In the genomic region with DNA sequence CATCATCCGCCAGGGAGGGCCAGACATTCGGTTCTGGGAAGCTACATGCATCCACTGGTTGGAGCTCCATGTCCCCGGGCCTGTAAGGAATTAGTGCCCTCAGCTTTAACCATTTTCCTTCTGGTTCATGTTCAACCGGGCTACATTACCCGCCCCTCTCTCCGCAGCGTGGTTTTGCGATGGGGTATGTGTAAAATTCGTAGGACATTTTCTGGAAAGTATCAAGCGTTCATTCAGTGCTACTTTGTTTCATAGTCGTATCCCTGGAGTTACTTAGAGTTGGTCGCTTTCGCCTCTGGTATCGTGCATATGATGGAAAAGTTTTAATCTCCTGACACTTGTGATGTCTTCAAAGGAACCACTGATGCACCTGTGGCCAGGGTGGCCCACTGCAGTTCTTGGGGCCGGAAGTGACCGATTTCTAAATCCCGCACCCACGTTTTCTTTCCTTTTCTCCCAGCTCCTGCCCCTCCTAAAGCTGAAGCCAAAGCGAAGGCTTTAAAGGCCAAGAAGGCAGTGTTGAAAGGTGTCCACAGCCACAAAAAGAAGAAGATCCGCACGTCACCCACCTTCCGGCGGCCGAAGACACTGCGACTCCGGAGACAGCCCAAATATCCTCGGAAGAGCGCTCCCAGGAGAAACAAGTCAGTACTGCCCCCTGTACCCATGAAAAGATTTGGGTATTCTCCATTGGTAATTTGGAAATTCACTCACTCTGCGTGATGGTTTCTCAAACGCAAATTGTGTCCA, we compare ENCODE assay signal across 8 cellular contexts. TPM values are rescaled to one million over a fixed set of nuclear protein-coding genes. Genes with fewer than 3 reads are reported as not detected.
DNase-seq lines count a peak whose midpoint lies in the region; ATAC-seq and TF ChIP-seq lines count a peak whose summit lies in the region.

No MANE protein-coding gene starts in this region.

- H2BK120ac ChIP-seq in IMR-90 (ENCODE audit: low read depth, low read length): no peak overlapping the region; the same call in 1 of the 2 replicates

- no peak; the same call in 1 of the 2 replicates for TF ChIP-seq RAD21 in IMR-90 (IDR thresholded peaks at IDR 0.05; ENCODE audit: low read length)

- in situ Hi-C loops in IMR-90 (cut with MboI; ENCODE audit: low sequenced_read_pairs): no loop called here

- peak overlapping the region; percentile 92 for H2AK5ac ChIP-seq in IMR-90 (ENCODE audit: low read depth, low read length)

- no peak for TF ChIP-seq POLR2A in IMR-90 (IDR thresholded peaks at IDR 0.05; ENCODE audit: low read depth, low read length)

- H3K79me1 ChIP-seq in IMR-90 (ENCODE audit: low read depth in 1 of 2, low read length in 2 of 2): peaks cover 13 to 62% of the 10 kb centered on the region in 2 experiments; a peak in 3 of 4 replicates

- intact Hi-C loops in IMR-90 (cut with micrococcal nuclease): no loop called here

- H3K36me3 Mint-ChIP-seq in activated naive CD8-positive, alpha-beta T cell treated with anti-CD3 and anti-CD28 coated beads for 36 hours: peaks cover 56% of the 10 kb centered on the region

- dilution Hi-C loops in IMR-90 (cut with HindIII; ENCODE audit: low sequenced_read_pairs, unreplicated experiment): no loop called here

- TSS peak; percentile 89 for BruUV-seq in IMR-90 (replicated peaks; lab: Mats Ljungman, UMichigan)

- peaks cover 30% of the 10 kb centered on the region for H3K27me3 Mint-ChIP-seq in activated naive CD8-positive, alpha-beta T cell treated with anti-CD3 and anti-CD28 coated beads for 36 hours

- H3K27ac ChIP-seq in IMR-90 (ENCODE audit: insufficient read depth, low read length) (peak overlapping the region; percentile 82), stomach smooth muscle (ENCODE audit: low read length) (peak overlapping the region; percentile 76)

- 0 out of 2 replicates have a peak, but pooled peaks have one; percentile 2 for TF ChIP-seq CTCF in BE2C (IDR thresholded peaks at IDR 0.05; ENCODE audit: low read depth, low read length)
- peak; percentile 15; the same call in 1 of the 2 replicates for TF ChIP-seq CTCF in IMR-90 (conservative IDR thresholded peaks at IDR 0.05; ENCODE audit: low read depth, low read length)

- H4K20me1 ChIP-seq in IMR-90 (ENCODE audit: insufficient read depth, low read length): peaks cover 56% of the 10 kb centered on the region

- H3K4me3 Mint-ChIP-seq in activated naive CD8-positive, alpha-beta T cell treated with anti-CD3 and anti-CD28 coated beads for 36 hours: peak overlapping the region; percentile 100

- H3K56ac ChIP-seq in IMR-90 (ENCODE audit: extremely low read depth, insufficient read depth, low read length): peak overlapping the region; percentile 95

- peak overlapping the region; percentile 86 for H4K91ac ChIP-seq in IMR-90 (ENCODE audit: insufficient read depth, low read depth, low read length)

- peak overlapping the region; percentile 95 for H2AK9ac ChIP-seq in IMR-90 (replicated peaks; ENCODE audit: low read depth, low read length, poor library complexity)

- peak overlapping the region; percentile 96 for H3K14ac ChIP-seq in IMR-90 (replicated peaks; ENCODE audit: low read depth, low read length)

- ATAC-seq in IMR-90 (ENCODE audit: low read depth): no peak
- no peak for ATAC-seq in GM19455 (IDR thresholded peaks at IDR 0.05; ENCODE audit: unreplicated experiment)

- DNase-seq in BE2C (no peak), IMR-90 (no peak), kidney tubule cell (ENCODE audit: low spot score) (peak; percentile 43), iPS-NIHi11 (ENCODE audit: low spot score) (no peak), DMS79 (lab: John Stamatoyannopoulos, UW) (no peak)
- DNase-seq in activated naive CD8-positive, alpha-beta T cell treated with anti-CD3 and anti-CD28 coated beads for 36 hours: peak; percentile 42

- peak overlapping the region; percentile 85 for H3K4me2 ChIP-seq in IMR-90 (ENCODE audit: low read depth, low read length)

- H3K36me3 ChIP-seq in BE2C (peaks cover 53% of the 10 kb centered on the region), IMR-90 (ENCODE audit: control insufficient read depth, insufficient read depth, low read length) (peaks cover 41% of the 10 kb centered on the region), stomach smooth muscle (ENCODE audit: control insufficient read depth in 2 of 2, insufficient read depth in 2 of 2, low read length in 2 of 2) (peaks cover 22 to 31% of the 10 kb centered on the region in 2 donors)

- H3K4ac ChIP-seq in IMR-90 (ENCODE audit: low read depth, low read length): peak overlapping the region; percentile 94

- H2AFZ ChIP-seq in IMR-90 (replicated peaks; ENCODE audit: low read length, poor library complexity): peak overlapping the region; percentile 89

- H3K4me1 Mint-ChIP-seq in activated naive CD8-positive, alpha-beta T cell treated with anti-CD3 and anti-CD28 coated beads for 36 hours: peaks cover 42% of the 10 kb centered on the region

- H3K9me3 Mint-ChIP-seq in activated naive CD8-positive, alpha-beta T cell treated with anti-CD3 and anti-CD28 coated beads for 36 hours: no peaks in the 10 kb centered on the region

- peak overlapping the region; percentile 89 for H2BK5ac ChIP-seq in IMR-90 (ENCODE audit: low read depth, low read length, poor library complexity, severe bottlenecking)

- H4K8ac ChIP-seq in IMR-90 (ENCODE audit: low read depth in 2 of 2, low read length in 2 of 2): peak overlapping the region; percentile 60 to 96

- H3K9ac ChIP-seq in IMR-90 (ENCODE audit: low read depth, low read length) (peak overlapping the region; percentile 88), stomach smooth muscle (ENCODE audit: low read length in 2 of 2) (peak overlapping the region; percentile 87 to 89)

- peak overlapping the region; percentile 31 for H4K5ac ChIP-seq in IMR-90 (ENCODE audit: low read depth, low read length)

- peaks cover 13% of the 10 kb centered on the region; the same call in 1 of the 2 replicates for H3K9me1 ChIP-seq in IMR-90 (ENCODE audit: insufficient read depth, low read length)

- CTCF ChIA-PET in IMR-90 (lab: Yijun Ruan, JAX): interaction anchor here (0.9 to 1.0 kb wide), 3 partner anchors 24 to 397 kb away, joined by 3 to 4 read pairs (median 3); no protein-coding TSS in a partner anchor

- peak overlapping the region; percentile 93 for H3K4me3 ChIP-seq in BE2C (ENCODE audit: low read depth, low read length)
- peak overlapping the region; percentile 70 for H3K4me3 ChIP-seq in IMR-90 (ENCODE audit: insufficient read depth, low read depth, low read length)
- H3K4me3 ChIP-seq in stomach smooth muscle (ENCODE audit: low read length in 2 of 2): peak overlapping the region; percentile 93 to 96

- H3K27ac Mint-ChIP-seq in activated naive CD8-positive, alpha-beta T cell treated with anti-CD3 and anti-CD28 coated beads for 36 hours: peak overlapping the region; percentile 100

- POLR2A ChIA-PET in IMR-90 (lab: Charles Lee; ENCODE audit: unreplicated experiment): interaction anchor here (1.0 to 1.5 kb wide), 2 partner anchors 10 to 231 kb away, joined by 3 to 6 read pairs; no protein-coding TSS in a partner anchor

- H3K27me3 ChIP-seq in BE2C (no peaks in the 10 kb centered on the region), IMR-90 (ENCODE audit: control insufficient read depth, insufficient read depth, low read length) (no peaks in the 10 kb centered on the region), stomach smooth muscle (ENCODE audit: control insufficient read depth in 1 of 2, insufficient read depth in 2 of 2, low read length in 2 of 2) (no peaks in the 10 kb centered on the region)

- peak overlapping the region; percentile 13 for H3K18ac ChIP-seq in IMR-90 (ENCODE audit: low read depth, low read length)

- H2BK15ac ChIP-seq in IMR-90 (ENCODE audit: low read depth, low read length): no peak overlapping the region

- WGBS in IMR-90 (ENCODE audit: extremely low coverage in 2 of 2, insufficient read length in 1 of 2), 2 experiments: 0% methylated on average over 10 of the region's 30 CpGs; no CpG with 5 or more reads in 1 of the 2 experiments

- H3K9me3 ChIP-seq in BE2C (no peaks in the 10 kb centered on the region), IMR-90 (ENCODE audit: control insufficient read depth, insufficient read depth, low read length) (no peaks in the 10 kb centered on the region), stomach smooth muscle (ENCODE audit: control insufficient read depth in 2 of 2, low read length in 2 of 2) (no peaks in the 10 kb centered on the region)

- H3K4me1 ChIP-seq in BE2C: peaks cover 3% of the 10 kb centered on the region; the same call in 1 of the 2 replicates
- peaks cover 17% of the 10 kb centered on the region for H3K4me1 ChIP-seq in IMR-90 (ENCODE audit: control insufficient read depth, insufficient read depth, low read length)
- peaks cover 55% of the 10 kb centered on the region for H3K4me1 ChIP-seq in stomach smooth muscle (ENCODE audit: control insufficient read depth, insufficient read depth, low read length)

- H2BK20ac ChIP-seq in IMR-90 (ENCODE audit: low read depth, low read length): no peak overlapping the region

- H3K23ac ChIP-seq in IMR-90 (ENCODE audit: low read depth, low read length): peak overlapping the region; percentile 66

RNA-seq across cellular contexts. Expression of a gene that starts 0.6 kb away (rescaled TPM):
- polyA plus RNA-seq in BE2C (2012; ENCODE audit: insufficient read depth, insufficient read length, low read depth): 739 TPM
- 572 and 596 TPM in 2 replicates for total RNA-seq in IMR-90 (2012; rRNA removed)
- 958 and 1,004 TPM in 2 replicates for polyA plus RNA-seq in IMR-90 (2012; rRNA removed)
- polyA plus RNA-seq in IMR-90 (2012; cell fraction: cytosol; rRNA removed): 180 and 421 TPM in 2 replicates
- polyA plus RNA-seq in IMR-90 (2012; cell fraction: nucleus; rRNA removed; ENCODE audit: low replicate concordance): 47.7 and 402 TPM in 2 replicates
- total RNA-seq in activated naive CD8-positive, alpha-beta T cell treated with anti-CD3 and anti-CD28 coated beads for 36 hours: 1,000 to 10,000 TPM; 2,447 to 2,533 TPM

RNA-seq across cellular contexts. Expression of a gene that starts 2.8 kb away (rescaled TPM):
- polyA plus RNA-seq in BE2C (2012; ENCODE audit: insufficient read depth, insufficient read length, low read depth): not detected
- total RNA-seq in IMR-90 (2012; rRNA removed): 304 and 351 TPM in 2 replicates
- polyA plus RNA-seq in IMR-90 (2012; rRNA removed): 374 and 387 TPM in 2 replicates
- 274 and 575 TPM in 2 replicates for polyA plus RNA-seq in IMR-90 (2012; cell fraction: cytosol; rRNA removed)
- 417 and 521 TPM in 2 replicates for polyA plus RNA-seq in IMR-90 (2012; cell fraction: nucleus; rRNA removed; ENCODE audit: low replicate concordance)
- 1 to 10 TPM; 7.6 to 8.2 TPM for total RNA-seq in activated naive CD8-positive, alpha-beta T cell treated with anti-CD3 and anti-CD28 coated beads for 36 hours

RNA-seq across cellular contexts. Expression of a gene that starts 5.6 kb away (rescaled TPM):
- 2.0 TPM for polyA plus RNA-seq in BE2C (2012; ENCODE audit: insufficient read depth, insufficient read length, low read depth)
- 3.6 and 3.9 TPM in 2 replicates for total RNA-seq in IMR-90 (2012; rRNA removed)
- 8.7 and 9.3 TPM in 2 replicates for polyA plus RNA-seq in IMR-90 (2012; rRNA removed)
- polyA plus RNA-seq in IMR-90 (2012; cell fraction: cytosol; rRNA removed): 5.9 and 14.1 TPM in 2 replicates
- polyA plus RNA-seq in IMR-90 (2012; cell fraction: nucleus; rRNA removed; ENCODE audit: low replicate concordance): 3.7 and 5.6 TPM in 2 replicates
- 10 to 100 TPM; 15.5 to 17.8 TPM for total RNA-seq in activated naive CD8-positive, alpha-beta T cell treated with anti-CD3 and anti-CD28 coated beads for 36 hours

RNA-seq across cellular contexts. Expression of a gene that starts 8.2 kb away (rescaled TPM):
- polyA plus RNA-seq in BE2C (2012; ENCODE audit: insufficient read depth, insufficient read length, low read depth): 1.9 TPM
- 3.1 and 5.2 TPM in 2 replicates for total RNA-seq in IMR-90 (2012; rRNA removed)
- polyA plus RNA-seq in IMR-90 (2012; rRNA removed): 4.1 and 4.6 TPM in 2 replicates
- polyA plus RNA-seq in IMR-90 (2012; cell fraction: cytosol; rRNA removed): 2.6 and 5.8 TPM in 2 replicates
- polyA plus RNA-seq in IMR-90 (2012; cell fraction: nucleus; rRNA removed; ENCODE audit: low replicate concordance): 14.0 and 18.2 TPM in 2 replicates
- total RNA-seq in activated naive CD8-positive, alpha-beta T cell treated with anti-CD3 and anti-CD28 coated beads for 36 hours: 1 to 10 TPM; 4.8 to 5.6 TPM

RNA-seq across cellular contexts. Expression of a gene that starts 8.7 kb away (rescaled TPM):
- polyA plus RNA-seq in BE2C (2012; ENCODE audit: insufficient read depth, insufficient read length, low read depth): 0.52 TPM
- 0.28 and 0.36 TPM in 2 replicates for total RNA-seq in IMR-90 (2012; rRNA removed)
- 1.7 and 3.0 TPM in 2 replicates for polyA plus RNA-seq in IMR-90 (2012; rRNA removed)
- polyA plus RNA-seq in IMR-90 (2012; cell fraction: cytosol; rRNA removed): 1.4 and 1.6 TPM in 2 replicates
- polyA plus RNA-seq in IMR-90 (2012; cell fraction: nucleus; rRNA removed; ENCODE audit: low replicate concordance): 14.3 and 16.5 TPM in 2 replicates
- total RNA-seq in activated naive CD8-positive, alpha-beta T cell treated with anti-CD3 and anti-CD28 coated beads for 36 hours: 1 to 10 TPM; 3.1 to 3.9 TPM

Comparison
In these comparisons a context has a peak if more than half of its experiments do, and no peak if none do; other contexts are left out.
1. DNase-seq: peak in activated naive CD8-positive, alpha-beta T cell treated with anti-CD3 and anti-CD28 coated beads for 36 hours (single experiment) and kidney tubule cell (single experiment); none in BE2C (single experiment), IMR-90 (single experiment), iPS-NIHi11 (single experiment) and DMS79 (single experiment).
2. RNA of a gene that starts 2.8 kb away (total RNA-seq): 304 to 351 TPM in IMR-90; 7.6 to 8.2 TPM in activated naive CD8-positive, alpha-beta T cell treated with anti-CD3 and anti-CD28 coated beads for 36 hours; every median in the first group is over 10 times any median in the second.
3. Peak in every context shown above with its lines, with median percentiles within 50 percentile points of each other: H3K4me3 ChIP-seq.